9 cellular contexts compared by ENCODE assay signal in the genomic region with DNA sequence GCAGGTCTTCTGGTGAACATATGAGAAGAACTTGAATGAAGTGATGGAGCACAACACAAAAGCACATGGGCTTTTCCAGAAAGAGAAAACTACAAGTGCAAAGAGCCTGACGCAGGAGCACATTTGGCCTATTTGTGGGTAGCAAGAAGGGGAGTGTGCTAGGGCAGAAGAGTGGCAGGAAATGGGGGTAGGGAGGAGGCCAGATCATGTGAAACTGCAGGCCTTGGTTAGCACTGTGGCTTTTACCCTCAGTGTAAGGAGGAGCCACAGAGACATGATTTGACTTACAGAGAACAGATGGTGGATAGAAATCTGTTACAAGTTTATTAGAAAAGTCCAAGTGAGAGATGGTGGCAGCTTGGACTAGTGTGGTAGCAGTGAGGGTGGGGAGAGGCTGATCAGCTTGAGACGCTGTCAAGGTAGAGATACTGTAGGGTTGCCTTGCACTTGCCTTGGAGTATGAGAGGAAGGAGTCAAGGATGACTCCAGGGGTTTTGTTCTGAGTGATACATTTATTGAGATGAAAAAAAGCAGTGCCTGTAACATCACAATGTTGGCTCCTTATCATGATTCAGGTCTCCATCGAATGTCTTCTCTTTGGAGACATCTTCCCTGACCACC.
A peak's percentile ranks its signal among the peaks of the same experiment; 100 is the strongest.
DNase-seq lines count a peak whose midpoint lies in the region; ATAC-seq lines count a peak whose summit lies in the region.
"Had no signal": no experiment of that assay in that cellular context is flagged by ENCODE, and none has a peak within 500 bp of the region (broad histone marks: within the 10 kb centered on the region; RNA-seq: fewer than 3 reads in every experiment).

No MANE protein-coding gene starts in this region.

- H3K36me3 ChIP-seq in MG63, result no peaks in the 10 kb centered on the region
- H3K36me3 ChIP-seq: heart right ventricle had no signal

- intact Hi-C loops in activated T-helper 1 cell treated with anti-CD3 and anti-CD28 coated beads, Interleukin-12 subunit alpha, Interleukin-12 subunit beta, Interleukin-2, Interleukin-4 antibody, amounts not matched to agents 30 ng/mL and 10 ng/mL and 1 ng/mL, durations not matched to agents 14 hours and 24 hours and 36 hours (cut with micrococcal nuclease), result loop anchor here (1.0 kb wide), 1 partner anchor 13 kb away; no protein-coding TSS in a partner anchor

- no peak overlapping the region for H3K4me3 ChIP-seq in MG63
- H3K4me3 ChIP-seq: heart right ventricle had no signal

- peaks cover 31% of the 10 kb centered on the region for H3K4me1 Mint-ChIP-seq in activated T-helper 1 cell treated with anti-CD3 and anti-CD28 coated beads, Interleukin-12 subunit alpha, Interleukin-12 subunit beta, Interleukin-2, Interleukin-4 antibody, amounts not matched to agents 30 ng/mL and 10 ng/mL and 1 ng/mL, durations not matched to agents 14 hours and 24 hours and 36 hours (ENCODE audit: low read depth)

- ATAC-seq in HG03520 (IDR thresholded peaks at IDR 0.05; ENCODE audit: unreplicated experiment), result peak; percentile 98

- DNase-seq in NCI-H1694 treated with DMSO at 0.1 percent for 48 hours (lab: John Stamatoyannopoulos, UW), result peak; percentile 2
- DNase-seq in NCI-H1694 (lab: John Stamatoyannopoulos, UW), result no peak
- DNase-seq in activated T-helper 1 cell treated with anti-CD3 and anti-CD28 coated beads, Interleukin-12 subunit alpha, Interleukin-12 subunit beta, Interleukin-2, Interleukin-4 antibody, amounts not matched to agents 30 ng/mL and 10 ng/mL and 1 ng/mL, durations not matched to agents 14 hours and 24 hours and 36 hours (ENCODE audit: low spot score), result peak; percentile 58
- peak; percentile 7 to 36 for DNase-seq in stimulated activated CD8-positive, alpha-beta memory T cell treated with anti-CD3 and anti-CD28 coated beads, Interleukin-2, amount 100 ng/mL, for 48 hours (ENCODE audit: low read depth in 2 of 2)
- DNase-seq in DMS79 treated with DMSO at 0.1 percent for 48 hours (lab: John Stamatoyannopoulos, UW), result no peak
- DNase-seq in NCI-H1048 (lab: John Stamatoyannopoulos, UW), result no peak
- no peak for DNase-seq in MG63
- DNase-seq: heart right ventricle had no signal

- no peak overlapping the region for H3K4me3 Mint-ChIP-seq in activated T-helper 1 cell treated with anti-CD3 and anti-CD28 coated beads, Interleukin-12 subunit alpha, Interleukin-12 subunit beta, Interleukin-2, Interleukin-4 antibody, amounts not matched to agents 30 ng/mL and 10 ng/mL and 1 ng/mL, durations not matched to agents 14 hours and 24 hours and 36 hours

- H3K27ac Mint-ChIP-seq in activated T-helper 1 cell treated with anti-CD3 and anti-CD28 coated beads, Interleukin-12 subunit alpha, Interleukin-12 subunit beta, Interleukin-2, Interleukin-4 antibody, amounts not matched to agents 30 ng/mL and 10 ng/mL and 1 ng/mL, durations not matched to agents 14 hours and 24 hours and 36 hours, result peak overlapping the region; percentile 63

- H3K27me3 Mint-ChIP-seq in activated T-helper 1 cell treated with anti-CD3 and anti-CD28 coated beads, Interleukin-12 subunit alpha, Interleukin-12 subunit beta, Interleukin-2, Interleukin-4 antibody, amounts not matched to agents 30 ng/mL and 10 ng/mL and 1 ng/mL, durations not matched to agents 14 hours and 24 hours and 36 hours (ENCODE audit: insufficient read depth), result no peaks in the 10 kb centered on the region

- H3K9me3 Mint-ChIP-seq in activated T-helper 1 cell treated with anti-CD3 and anti-CD28 coated beads, Interleukin-12 subunit alpha, Interleukin-12 subunit beta, Interleukin-2, Interleukin-4 antibody, amounts not matched to agents 30 ng/mL and 10 ng/mL and 1 ng/mL, durations not matched to agents 14 hours and 24 hours and 36 hours, result peaks cover 10% of the 10 kb centered on the region

- peaks cover 8% of the 10 kb centered on the region; the same call in 1 of the 2 replicates for H3K27me3 ChIP-seq in MG63

- H3K9me3 ChIP-seq in MG63, result peaks cover 2% of the 10 kb centered on the region; the same call in 1 of the 2 replicates

- peaks cover 7% of the 10 kb centered on the region for H3K36me3 Mint-ChIP-seq in activated T-helper 1 cell treated with anti-CD3 and anti-CD28 coated beads, Interleukin-12 subunit alpha, Interleukin-12 subunit beta, Interleukin-2, Interleukin-4 antibody, amounts not matched to agents 30 ng/mL and 10 ng/mL and 1 ng/mL, durations not matched to agents 14 hours and 24 hours and 36 hours (ENCODE audit: low read depth)

Comparison
In these comparisons a context has a peak if more than half of its experiments do, and no peak if none do; other contexts are left out.
1. DNase-seq: peak in NCI-H1694 treated with DMSO at 0.1 percent for 48 hours (single experiment), activated T-helper 1 cell treated with anti-CD3 and anti-CD28 coated beads, Interleukin-12 subunit alpha, Interleukin-12 subunit beta, Interleukin-2, Interleukin-4 antibody, amounts not matched to agents 30 ng/mL and 10 ng/mL and 1 ng/mL, durations not matched to agents 14 hours and 24 hours and 36 hours (single experiment) and stimulated activated CD8-positive, alpha-beta memory T cell treated with anti-CD3 and anti-CD28 coated beads, Interleukin-2, amount 100 ng/mL, for 48 hours (2 of 2); none in NCI-H1694 (single experiment), DMS79 treated with DMSO at 0.1 percent for 48 hours (single experiment), NCI-H1048 (single experiment) and MG63 (single experiment).